In the genomic region with DNA sequence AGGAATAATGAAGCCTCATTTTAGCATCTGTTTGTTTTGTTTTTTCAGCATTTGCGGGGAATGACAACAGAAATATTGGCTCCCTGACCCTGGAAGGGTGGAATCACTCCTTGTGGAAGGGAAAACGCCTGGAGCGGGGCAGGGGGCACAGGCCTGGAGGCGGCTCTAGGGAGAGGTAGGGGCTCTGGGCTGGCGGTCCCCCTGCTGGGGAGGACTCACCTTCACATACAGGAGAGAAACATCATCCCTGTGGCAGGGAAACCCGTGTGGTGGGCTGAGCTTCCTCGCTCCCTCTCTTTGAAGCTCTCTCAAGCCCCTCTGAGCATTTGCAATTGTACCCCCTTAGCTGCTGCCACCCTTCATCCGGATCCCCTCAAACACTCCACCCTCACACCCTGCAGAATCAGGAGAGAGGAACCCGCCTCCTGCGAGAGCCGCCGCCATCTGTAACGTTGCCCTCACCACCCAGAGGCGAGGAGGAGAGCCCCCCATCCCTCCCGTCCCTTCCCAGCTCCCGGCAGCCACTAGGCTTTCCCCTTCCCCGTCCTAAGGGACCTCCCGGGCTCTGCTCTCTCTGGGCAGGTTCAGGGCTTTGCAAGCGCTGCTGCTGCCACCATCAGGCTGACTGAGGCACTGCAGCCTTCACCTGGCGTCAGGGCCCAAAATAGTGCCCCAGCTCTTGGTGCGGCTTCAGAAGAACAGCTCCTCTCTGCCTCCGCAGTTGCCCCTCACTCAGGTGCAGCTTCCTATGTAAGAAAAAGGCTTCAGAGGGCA, we compare ENCODE assay signal across 1 cellular context.
TF ChIP-seq lines count a peak whose summit lies in the region.

No MANE protein-coding gene starts in this region.

TF ChIP-seq in GM23338, 12 proteins besides CTCF, POLR2A, EP300 and RAD21 (continued from another document):
- TF ChIP-seq, protein P1, sequence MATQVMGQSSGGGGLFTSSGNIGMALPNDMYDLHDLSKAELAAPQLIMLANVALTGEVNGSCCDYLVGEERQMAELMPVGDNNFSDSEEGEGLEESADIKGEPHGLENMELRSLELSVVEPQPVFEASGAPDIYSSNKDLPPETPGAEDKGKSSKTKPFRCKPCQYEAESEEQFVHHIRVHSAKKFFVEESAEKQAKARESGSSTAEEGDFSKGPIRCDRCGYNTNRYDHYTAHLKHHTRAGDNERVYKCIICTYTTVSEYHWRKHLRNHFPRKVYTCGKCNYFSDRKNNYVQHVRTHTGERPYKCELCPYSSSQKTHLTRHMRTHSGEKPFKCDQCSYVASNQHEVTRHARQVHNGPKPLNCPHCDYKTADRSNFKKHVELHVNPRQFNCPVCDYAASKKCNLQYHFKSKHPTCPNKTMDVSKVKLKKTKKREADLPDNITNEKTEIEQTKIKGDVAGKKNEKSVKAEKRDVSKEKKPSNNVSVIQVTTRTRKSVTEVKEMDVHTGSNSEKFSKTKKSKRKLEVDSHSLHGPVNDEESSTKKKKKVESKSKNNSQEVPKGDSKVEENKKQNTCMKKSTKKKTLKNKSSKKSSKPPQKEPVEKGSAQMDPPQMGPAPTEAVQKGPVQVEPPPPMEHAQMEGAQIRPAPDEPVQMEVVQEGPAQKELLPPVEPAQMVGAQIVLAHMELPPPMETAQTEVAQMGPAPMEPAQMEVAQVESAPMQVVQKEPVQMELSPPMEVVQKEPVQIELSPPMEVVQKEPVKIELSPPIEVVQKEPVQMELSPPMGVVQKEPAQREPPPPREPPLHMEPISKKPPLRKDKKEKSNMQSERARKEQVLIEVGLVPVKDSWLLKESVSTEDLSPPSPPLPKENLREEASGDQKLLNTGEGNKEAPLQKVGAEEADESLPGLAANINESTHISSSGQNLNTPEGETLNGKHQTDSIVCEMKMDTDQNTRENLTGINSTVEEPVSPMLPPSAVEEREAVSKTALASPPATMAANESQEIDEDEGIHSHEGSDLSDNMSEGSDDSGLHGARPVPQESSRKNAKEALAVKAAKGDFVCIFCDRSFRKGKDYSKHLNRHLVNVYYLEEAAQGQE (IDR thresholded peaks at IDR 0.05; ENCODE audit: unreplicated experiment) = no peak
- TF ChIP-seq, protein P2, sequence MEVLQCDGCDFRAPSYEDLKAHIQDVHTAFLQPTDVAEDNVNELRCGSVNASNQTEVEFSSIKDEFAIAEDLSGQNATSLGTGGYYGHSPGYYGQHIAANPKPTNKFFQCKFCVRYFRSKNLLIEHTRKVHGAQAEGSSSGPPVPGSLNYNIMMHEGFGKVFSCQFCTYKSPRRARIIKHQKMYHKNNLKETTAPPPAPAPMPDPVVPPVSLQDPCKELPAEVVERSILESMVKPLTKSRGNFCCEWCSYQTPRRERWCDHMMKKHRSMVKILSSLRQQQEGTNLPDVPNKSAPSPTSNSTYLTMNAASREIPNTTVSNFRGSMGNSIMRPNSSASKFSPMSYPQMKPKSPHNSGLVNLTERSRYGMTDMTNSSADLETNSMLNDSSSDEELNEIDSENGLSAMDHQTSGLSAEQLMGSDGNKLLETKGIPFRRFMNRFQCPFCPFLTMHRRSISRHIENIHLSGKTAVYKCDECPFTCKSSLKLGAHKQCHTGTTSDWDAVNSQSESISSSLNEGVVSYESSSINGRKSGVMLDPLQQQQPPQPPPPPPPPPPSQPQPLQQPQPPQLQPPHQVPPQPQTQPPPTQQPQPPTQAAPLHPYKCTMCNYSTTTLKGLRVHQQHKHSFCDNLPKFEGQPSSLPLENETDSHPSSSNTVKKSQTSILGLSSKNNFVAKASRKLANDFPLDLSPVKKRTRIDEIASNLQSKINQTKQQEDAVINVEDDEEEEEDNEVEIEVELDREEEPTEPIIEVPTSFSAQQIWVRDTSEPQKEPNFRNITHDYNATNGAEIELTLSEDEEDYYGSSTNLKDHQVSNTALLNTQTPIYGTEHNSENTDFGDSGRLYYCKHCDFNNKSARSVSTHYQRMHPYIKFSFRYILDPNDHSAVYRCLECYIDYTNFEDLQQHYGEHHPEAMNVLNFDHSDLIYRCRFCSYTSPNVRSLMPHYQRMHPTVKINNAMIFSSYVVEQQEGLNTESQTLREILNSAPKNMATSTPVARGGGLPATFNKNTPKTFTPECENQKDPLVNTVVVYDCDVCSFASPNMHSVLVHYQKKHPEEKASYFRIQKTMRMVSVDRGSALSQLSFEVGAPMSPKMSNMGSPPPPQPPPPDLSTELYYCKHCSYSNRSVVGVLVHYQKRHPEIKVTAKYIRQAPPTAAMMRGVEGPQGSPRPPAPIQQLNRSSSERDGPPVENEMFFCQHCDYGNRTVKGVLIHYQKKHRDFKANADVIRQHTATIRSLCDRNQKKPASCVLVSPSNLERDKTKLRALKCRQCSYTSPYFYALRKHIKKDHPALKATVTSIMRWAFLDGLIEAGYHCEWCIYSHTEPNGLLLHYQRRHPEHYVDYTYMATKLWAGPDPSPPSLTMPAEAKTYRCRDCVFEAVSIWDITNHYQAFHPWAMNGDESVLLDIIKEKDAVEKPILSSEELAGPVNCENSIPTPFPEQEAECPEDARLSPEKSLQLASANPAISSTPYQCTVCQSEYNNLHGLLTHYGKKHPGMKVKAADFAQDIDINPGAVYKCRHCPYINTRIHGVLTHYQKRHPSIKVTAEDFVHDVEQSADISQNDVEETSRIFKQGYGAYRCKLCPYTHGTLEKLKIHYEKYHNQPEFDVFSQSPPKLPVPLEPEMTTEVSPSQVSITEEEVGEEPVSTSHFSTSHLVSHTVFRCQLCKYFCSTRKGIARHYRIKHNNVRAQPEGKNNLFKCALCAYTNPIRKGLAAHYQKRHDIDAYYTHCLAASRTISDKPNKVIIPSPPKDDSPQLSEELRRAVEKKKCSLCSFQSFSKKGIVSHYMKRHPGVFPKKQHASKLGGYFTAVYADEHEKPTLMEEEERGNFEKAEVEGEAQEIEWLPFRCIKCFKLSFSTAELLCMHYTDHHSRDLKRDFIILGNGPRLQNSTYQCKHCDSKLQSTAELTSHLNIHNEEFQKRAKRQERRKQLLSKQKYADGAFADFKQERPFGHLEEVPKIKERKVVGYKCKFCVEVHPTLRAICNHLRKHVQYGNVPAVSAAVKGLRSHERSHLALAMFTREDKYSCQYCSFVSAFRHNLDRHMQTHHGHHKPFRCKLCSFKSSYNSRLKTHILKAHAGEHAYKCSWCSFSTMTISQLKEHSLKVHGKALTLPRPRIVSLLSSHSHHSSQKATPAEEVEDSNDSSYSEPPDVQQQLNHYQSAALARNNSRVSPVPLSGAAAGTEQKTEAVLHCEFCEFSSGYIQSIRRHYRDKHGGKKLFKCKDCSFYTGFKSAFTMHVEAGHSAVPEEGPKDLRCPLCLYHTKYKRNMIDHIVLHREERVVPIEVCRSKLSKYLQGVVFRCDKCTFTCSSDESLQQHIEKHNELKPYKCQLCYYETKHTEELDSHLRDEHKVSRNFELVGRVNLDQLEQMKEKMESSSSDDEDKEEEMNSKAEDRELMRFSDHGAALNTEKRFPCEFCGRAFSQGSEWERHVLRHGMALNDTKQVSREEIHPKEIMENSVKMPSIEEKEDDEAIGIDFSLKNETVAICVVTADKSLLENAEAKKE (CRISPR knock-in tag; IDR thresholded peaks at IDR 0.05) = no peak
- TF ChIP-seq JUNB (IDR thresholded peaks at IDR 0.05; ENCODE audit: unreplicated experiment) (no peak), EZH2 (IDR thresholded peaks at IDR 0.05; ENCODE audit: low read depth, unreplicated experiment) (no peak)
- TF ChIP-seq, protein P3, sequence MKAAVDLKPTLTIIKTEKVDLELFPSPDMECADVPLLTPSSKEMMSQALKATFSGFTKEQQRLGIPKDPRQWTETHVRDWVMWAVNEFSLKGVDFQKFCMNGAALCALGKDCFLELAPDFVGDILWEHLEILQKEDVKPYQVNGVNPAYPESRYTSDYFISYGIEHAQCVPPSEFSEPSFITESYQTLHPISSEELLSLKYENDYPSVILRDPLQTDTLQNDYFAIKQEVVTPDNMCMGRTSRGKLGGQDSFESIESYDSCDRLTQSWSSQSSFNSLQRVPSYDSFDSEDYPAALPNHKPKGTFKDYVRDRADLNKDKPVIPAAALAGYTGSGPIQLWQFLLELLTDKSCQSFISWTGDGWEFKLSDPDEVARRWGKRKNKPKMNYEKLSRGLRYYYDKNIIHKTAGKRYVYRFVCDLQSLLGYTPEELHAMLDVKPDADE (IDR thresholded peaks at IDR 0.05) = no peak
TF ChIP-seq in GM23338: peak in this region for 0.
